Comparison of ENCODE assay signal across 8 cellular contexts in the genomic region with DNA sequence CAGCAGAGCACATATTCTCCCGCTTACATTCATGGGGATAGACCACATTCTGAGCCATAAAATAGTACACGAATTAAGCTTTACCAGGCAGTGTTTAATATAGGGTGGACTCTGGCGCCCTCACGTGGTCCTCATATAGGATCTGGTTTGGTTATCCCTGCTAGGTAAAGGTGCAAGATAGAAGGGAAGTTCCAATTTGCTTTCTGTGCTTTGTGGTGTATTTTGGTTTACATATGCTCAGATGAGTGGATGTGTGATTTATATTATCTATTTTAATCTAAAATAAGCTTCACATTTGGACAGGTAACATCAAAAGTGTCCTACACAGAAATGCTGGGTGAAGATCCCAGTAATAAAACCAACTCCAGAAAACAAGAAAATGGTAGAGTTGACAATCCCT. TPM values are rescaled to one million over a fixed set of nuclear protein-coding genes. Genes with fewer than 3 reads are reported as not detected.
DNase-seq lines count a peak whose midpoint lies in the region; ATAC-seq and TF ChIP-seq lines count a peak whose summit lies in the region.

No MANE protein-coding gene starts in this region.

- no peak overlapping the region for H3K4me3 ChIP-seq in left lung

- no peaks in the 10 kb centered on the region for H3K9me3 Mint-ChIP-seq in chondrocyte (ENCODE audit: low read depth)

- H3K4me3 Mint-ChIP-seq in chondrocyte (ENCODE audit: unreplicated experiment), result no peak overlapping the region

- ATAC-seq in HG03521 (IDR thresholded peaks at IDR 0.05; ENCODE audit: unreplicated experiment) (peak; percentile 45), left lung (peak; percentile 88), GM19455 (IDR thresholded peaks at IDR 0.05; ENCODE audit: unreplicated experiment) (no peak)

- peaks cover 6% of the 10 kb centered on the region for H3K4me1 Mint-ChIP-seq in chondrocyte (ENCODE audit: low read depth)

- intact Hi-C loops in left lung (cut with DNase I), result no loop called here

- H3K9me3 ChIP-seq in left lung, result no peaks in the 10 kb centered on the region

- peaks cover 26 to 57% of the 10 kb centered on the region in 2 donors for H3K27me3 ChIP-seq in left lung

- peaks cover 0 to 17% of the 10 kb centered on the region in 2 donors for H3K4me1 ChIP-seq in left lung

- peak; percentile 84 for DNase-seq in DMS53 treated with DMSO at 0.1 percent for 48 hours (lab: John Stamatoyannopoulos, UW; ENCODE audit: unreplicated experiment)
- DNase-seq in NCI-H526 (lab: John Stamatoyannopoulos, UW), result peak; percentile 17 to 80
- peak; percentile 51 to 63 for DNase-seq in activated CD4-positive, alpha-beta T cell treated with anti-CD3 and anti-CD28 coated beads for 4 hours
- DNase-seq in chondrocyte (ENCODE audit: low spot score), result no peak
- peak in 1 of 2 donors; percentile 54 for DNase-seq in left lung
- DNase-seq in stimulated activated CD4-positive, alpha-beta T cell treated with anti-CD3 and anti-CD28 coated beads, Interleukin-4, amount 100 ng/mL, for 48 hours (ENCODE audit: low read depth in 2 of 2), result peak; percentile 54 to 59

- peaks cover 54% of the 10 kb centered on the region for H3K27me3 Mint-ChIP-seq in chondrocyte (ENCODE audit: low read depth)

- no peaks in the 10 kb centered on the region for H3K36me3 ChIP-seq in left lung

- no peak overlapping the region for H3K27ac Mint-ChIP-seq in chondrocyte (ENCODE audit: unreplicated experiment)

- H3K27ac ChIP-seq in left lung, result no peak overlapping the region

- no peaks in the 10 kb centered on the region for H3K36me3 Mint-ChIP-seq in chondrocyte (ENCODE audit: low read depth)

- peak; percentile 85 for TF ChIP-seq CTCF in chondrocyte (IDR thresholded peaks at IDR 0.05)
- peak; percentile 47 to 63 for TF ChIP-seq CTCF in left lung (IDR thresholded peaks at IDR 0.05)

RNA-seq across cellular contexts. Expression of gene CR1, which starts 3.6 kb away (rescaled TPM):
- total RNA-seq in chondrocyte, result not detected in 3 replicates
- total RNA-seq in left lung, result 10 to 100 TPM in 1 of 2 donors, 1 to 10 TPM in 1; 6.9 to 37.4 TPM

RNA-seq across cellular contexts. Expression of gene CR2, which starts 45.4 kb away (rescaled TPM):
- total RNA-seq in chondrocyte, result not detected in 3 replicates
- under 1 TPM; 0.26 to 0.29 TPM for total RNA-seq in left lung
